ENCODE assay signal across 16 cellular contexts in genomic region chr18:63206433-63207153, GRCh38.
DNase-seq lines count a peak whose midpoint lies in the region; ATAC-seq and TF ChIP-seq lines count a peak whose summit lies in the region.
"Had no signal": no experiment of that assay in that cellular context is flagged by ENCODE, and none has a peak within 500 bp of the region (broad histone marks: within the 10 kb centered on the region; RNA-seq: fewer than 3 reads in every experiment).

No MANE protein-coding gene starts in this region.

- ATAC-seq in GM21390 (IDR thresholded peaks at IDR 0.05; ENCODE audit: unreplicated experiment): no peak

- H3K4me3 ChIP-seq in BLaER1 treated with 17β-estradiol and CSF1 and Interleukin-3, amounts not matched to agents 10 nM and 100 nM: no peak overlapping the region
- H3K4me3 ChIP-seq in GM12865 (ENCODE audit: low read depth, low read length) (peak overlapping the region; percentile 51), Peyer's patch (peak overlapping the region in 1 of 4 donors; percentile 26)
- H3K4me3 ChIP-seq: tibial nerve had no signal

- H3K9me3 ChIP-seq in BLaER1 treated with 17β-estradiol and CSF1 and Interleukin-3, amounts not matched to agents 10 nM and 100 nM (replicated peaks in 1 of 11): peaks cover 0 to 5% (median 0%) of the 10 kb centered on the region in 11 experiments; a peak in 2 of 22 replicates
- H3K9me3 ChIP-seq in Peyer's patch: no peaks in the 10 kb centered on the region
- H3K9me3 ChIP-seq: tibial nerve had no signal

- peaks cover 0 to 61% (median 15%) of the 10 kb centered on the region in 11 experiments; a peak in 9 of 22 replicates for H4K20me1 ChIP-seq in BLaER1 treated with 17β-estradiol and CSF1 and Interleukin-3, amounts not matched to agents 10 nM and 100 nM

- peaks cover 0 to 39% (median 13%) of the 10 kb centered on the region in 11 experiments; a peak in 11 of 22 replicates for H3K36me3 ChIP-seq in BLaER1 treated with 17β-estradiol and CSF1 and Interleukin-3, amounts not matched to agents 10 nM and 100 nM
- H3K36me3 ChIP-seq in Peyer's patch: no peaks in the 10 kb centered on the region
- H3K36me3 ChIP-seq: brain microvascular endothelial cell, tibial nerve had no signal

- TF ChIP-seq CTCF in GM12865 (IDR thresholded peaks at IDR 0.05; ENCODE audit: insufficient read depth, low read depth, low read length, missing control alignments) (no peak), Peyer's patch (IDR thresholded peaks at IDR 0.05) (no peak)

- peak overlapping the region; percentile 66 to 90 (median 75) for H3K4me2 ChIP-seq in BLaER1 treated with 17β-estradiol and CSF1 and Interleukin-3, amounts not matched to agents 10 nM and 100 nM

- H3K27ac ChIP-seq in BLaER1 treated with 17β-estradiol and CSF1 and Interleukin-3, amounts not matched to agents 10 nM and 100 nM: peak overlapping the region in 10 of 11 experiments; percentile 15 to 53 (median 36); a peak in 17 of 22 replicates
- H3K27ac ChIP-seq in Peyer's patch: peak overlapping the region in 3 of 4 donors; percentile 4 to 76 (median 10)
- H3K27ac ChIP-seq: brain microvascular endothelial cell, parathyroid adenoma, RWPE1, tibial nerve had no signal

- H3K9ac ChIP-seq in BLaER1 treated with 17β-estradiol and CSF1 and Interleukin-3, amounts not matched to agents 10 nM and 100 nM: peak overlapping the region in 8 of 11 experiments; percentile 8 to 41 (median 24); a peak in 9 of 22 replicates
- H3K9ac ChIP-seq: parathyroid adenoma had no signal

- no peaks in the 10 kb centered on the region for H3K27me3 ChIP-seq in BLaER1 treated with 17β-estradiol and CSF1 and Interleukin-3, amounts not matched to agents 10 nM and 100 nM
- H3K27me3 ChIP-seq in Peyer's patch: no peaks in the 10 kb centered on the region
- H3K27me3 ChIP-seq: brain microvascular endothelial cell, tibial nerve had no signal

- no peak for TF ChIP-seq POLR2A in Peyer's patch (IDR thresholded peaks at IDR 0.05)

- DNase-seq in GM12865 (ENCODE audit: low read depth): no peak
- DNase-seq in Peyer's patch: no peak
- peak; percentile 14 for DNase-seq in germinal center (ENCODE audit: low spot score)
- DNase-seq in NCI-H1105 (lab: John Stamatoyannopoulos, UW): no peak
- no peak for DNase-seq in H4 (ENCODE audit: low spot score)
- no peak for DNase-seq in HK-2 (ENCODE audit: unreplicated experiment)
- DNase-seq: brain microvascular endothelial cell; Calu3; HCEC 1CT; kidney; stimulated activated CD4-positive, alpha-beta T cell treated with anti-CD3 and anti-CD28 coated beads, Interleukin-4, amount 100 ng/mL, for 1 hour had no signal

- peaks cover 39 to 51% (median 45%) of the 10 kb centered on the region in 10 experiments for H3K4me1 ChIP-seq in BLaER1 treated with 17β-estradiol and CSF1 and Interleukin-3, amounts not matched to agents 10 nM and 100 nM
- peaks cover 0 to 14% (median 0%) of the 10 kb centered on the region in 4 donors for H3K4me1 ChIP-seq in Peyer's patch
